In genomic region chr16:80198995-80199299, GRCh38 we compare ENCODE assay signal across 22 cellular contexts.
A peak's percentile ranks its signal among the peaks of the same experiment; 100 is the strongest.
DNase-seq lines count a peak whose midpoint lies in the region; TF ChIP-seq lines count a peak whose summit lies in the region.
"Had no signal": no experiment of that assay in that cellular context is flagged by ENCODE, and none has a peak within 500 bp of the region (broad histone marks: within the 10 kb centered on the region; RNA-seq: fewer than 3 reads in every experiment).

No MANE protein-coding gene starts in this region.

- H3K27me3 ChIP-seq in mammary epithelial cell (ENCODE audit: insufficient read depth, low read length), result no peaks in the 10 kb centered on the region
- H3K27me3 ChIP-seq in esophagus muscularis mucosa, result no peaks in the 10 kb centered on the region
- no peaks in the 10 kb centered on the region for H3K27me3 ChIP-seq in SK-N-SH (ENCODE audit: insufficient read depth)
- H3K27me3 ChIP-seq: BLaER1 treated with 17β-estradiol and CSF1 and Interleukin-3, amounts not matched to agents 10 nM and 100 nM; pancreas; tibial nerve had no signal

- H2AFZ ChIP-seq in mammary epithelial cell (ENCODE audit: low read depth, low read length), result no peak overlapping the region
- H2AFZ ChIP-seq in SK-N-SH (ENCODE audit: low read depth), result no peak overlapping the region

- CTCF ChIA-PET in mammary epithelial cell (lab: Charles Lee; ENCODE audit: low non-redundant PET), result no interaction called here
- CTCF ChIA-PET in SK-N-SH (lab: Yijun Ruan, JAX), result interaction anchor here (0.8 to 1.9 kb wide), 2 partner anchors 16 to 19 kb away, joined by 3 to 6 read pairs; no protein-coding TSS in a partner anchor

- no peaks in the 10 kb centered on the region for H3K27me3 Mint-ChIP-seq in osteocyte (ENCODE audit: unreplicated experiment)
- H3K27me3 Mint-ChIP-seq in T-helper 2 cell treated with Interferon-gamma antibody and Interleukin-4, amounts not matched to agents 5 μg/mL and 100 μg/mL, for 36 hours (ENCODE audit: low read depth), result no peaks in the 10 kb centered on the region

- no peak for TF ChIP-seq RAD21 in SK-N-SH (IDR thresholded peaks at IDR 0.05; ENCODE audit: low read length)

- dilution Hi-C loops in mammary epithelial cell (cut with HindIII; ENCODE audit: low sequenced_read_pairs), result no loop called here

- H3F3A ChIP-seq in SK-N-SH (replicated peaks; ENCODE audit: insufficient read depth), result no peaks in the 10 kb centered on the region

- no peak for TF ChIP-seq EP300 in esophagus muscularis mucosa (IDR thresholded peaks at IDR 0.05)
- TF ChIP-seq EP300 in SK-N-SH (IDR thresholded peaks at IDR 0.05; ENCODE audit: borderline replicate concordance in 1 of 2, low read depth in 1 of 2, low read length in 1 of 2), result no peak

- peak overlapping the region; percentile 92 for H3K27ac Mint-ChIP-seq in osteocyte (ENCODE audit: unreplicated experiment)
- no peak overlapping the region for H3K27ac Mint-ChIP-seq in T-helper 2 cell treated with Interferon-gamma antibody and Interleukin-4, amounts not matched to agents 5 μg/mL and 100 μg/mL, for 36 hours
- H3K27ac Mint-ChIP-seq: activated naive CD4-positive, alpha-beta T cell treated with anti-CD3 and anti-CD28 coated beads, Interleukin-2, amount 50 U/mL, for 24 hours; activated T-helper 2 cell treated with anti-CD3 and anti-CD28 coated beads, Interferon-gamma antibody, Interleukin-2, Interleukin-4, amounts not matched to agents 10 μg/mL and 5 μg/mL and 100 μg/mL, durations not matched to agents 14 hours and 24 hours and 36 hours; nephron progenitor cell had no signal

- H4K20me1 ChIP-seq in mammary epithelial cell (ENCODE audit: insufficient read depth, low read length) (no peaks in the 10 kb centered on the region), SK-N-SH (ENCODE audit: insufficient read depth) (no peaks in the 10 kb centered on the region)
- H4K20me1 ChIP-seq: BLaER1 treated with 17β-estradiol and CSF1 and Interleukin-3, amounts not matched to agents 10 nM and 100 nM had no signal

- no peaks in the 10 kb centered on the region for H3K36me3 Mint-ChIP-seq in osteocyte (ENCODE audit: unreplicated experiment)
- H3K36me3 Mint-ChIP-seq in T-helper 2 cell treated with Interferon-gamma antibody and Interleukin-4, amounts not matched to agents 5 μg/mL and 100 μg/mL, for 36 hours (ENCODE audit: low read depth), result no peaks in the 10 kb centered on the region
- H3K36me3 Mint-ChIP-seq: activated naive CD4-positive, alpha-beta T cell treated with anti-CD3 and anti-CD28 coated beads, Interleukin-2, amount 50 U/mL, for 24 hours had no signal

- DNase-seq in EL (peak; percentile 6), mammary epithelial cell (no peak), fibroblast of peridontal ligament (ENCODE audit: extremely low read depth) (peak; percentile 21), osteocyte (ENCODE audit: extremely low spot score, unreplicated experiment) (no peak), islet precursor cell (no peak), esophagus muscularis mucosa (ENCODE audit: extremely low spot score) (no peak), SK-N-SH (no peak)
- DNase-seq in T-helper 2 cell treated with Interferon-gamma antibody and Interleukin-4, amounts not matched to agents 5 μg/mL and 100 μg/mL, for 36 hours (ENCODE audit: low spot score), result no peak
- DNase-seq: activated CD4-positive, alpha-beta T cell treated with anti-CD3 and anti-CD28 coated beads, Interleukin-2, amount 50 U/mL, for 48 hours; aorta; NCI-H187 treated with DMSO at 0.1 percent for 48 hours; nephron progenitor cell; pancreas; spleen; T-helper 1 cell had no signal

- H3K9me3 Mint-ChIP-seq in osteocyte (ENCODE audit: unreplicated experiment), result no peaks in the 10 kb centered on the region
- H3K9me3 Mint-ChIP-seq in T-helper 2 cell treated with Interferon-gamma antibody and Interleukin-4, amounts not matched to agents 5 μg/mL and 100 μg/mL, for 36 hours, result no peaks in the 10 kb centered on the region
- H3K9me3 Mint-ChIP-seq: activated naive CD4-positive, alpha-beta T cell treated with anti-CD3 and anti-CD28 coated beads, Interleukin-2, amount 50 U/mL, for 24 hours; activated T-helper 2 cell treated with anti-CD3 and anti-CD28 coated beads, Interferon-gamma antibody, Interleukin-2, Interleukin-4, amounts not matched to agents 10 μg/mL and 5 μg/mL and 100 μg/mL, durations not matched to agents 14 hours and 24 hours and 36 hours; central memory CD8-positive, alpha-beta T cell; nephron progenitor cell had no signal

- H3K4me3 ChIP-seq in mammary epithelial cell (replicated peaks in 1 of 3; ENCODE audit: insufficient read depth in 1 of 3, low read depth in 2 of 3, low read length in 3 of 3) (no peak overlapping the region), esophagus muscularis mucosa (no peak overlapping the region), SK-N-SH (ENCODE audit: low read depth in 2 of 2, low read length in 1 of 2) (no peak overlapping the region)
- H3K4me3 ChIP-seq: BLaER1 treated with 17β-estradiol and CSF1 and Interleukin-3, amounts not matched to agents 10 nM and 100 nM; HAP-1; lung; pancreas; spleen; tibial nerve had no signal

- peaks cover 28% of the 10 kb centered on the region for H3K4me1 ChIP-seq in mammary epithelial cell (ENCODE audit: insufficient read depth, low read length)
- H3K4me1 ChIP-seq in esophagus muscularis mucosa, result no peaks in the 10 kb centered on the region
- no peaks in the 10 kb centered on the region for H3K4me1 ChIP-seq in SK-N-SH (ENCODE audit: control insufficient read depth in 1 of 2, insufficient read depth in 2 of 2, low read depth in 1 of 2, low read length in 1 of 2)
- H3K4me1 ChIP-seq: BLaER1 treated with 17β-estradiol and CSF1 and Interleukin-3, amounts not matched to agents 10 nM and 100 nM; HAP-1; pancreas; spleen had no signal

- 95% methylated on average over 1 of the region's 2 CpGs for WGBS in mammary epithelial cell (ENCODE audit: low coverage, missing lambda C conversion rate)
- WGBS in esophagus muscularis mucosa, result 67% methylated on average over 2 of the region's 2 CpGs
- WGBS in SK-N-SH (ENCODE audit: low lambda C conversion rate), result 44% methylated on average over 2 of the region's 2 CpGs

- H3K27ac ChIP-seq in mammary epithelial cell (ENCODE audit: insufficient read depth, low read depth, low read length) (peak overlapping the region; percentile 99), esophagus muscularis mucosa (replicated peaks in 1 of 4) (no peak overlapping the region), SK-N-SH (ENCODE audit: low read depth in 2 of 2, low read length in 1 of 2) (no peak overlapping the region)
- H3K27ac ChIP-seq: BLaER1 treated with 17β-estradiol and CSF1 and Interleukin-3, amounts not matched to agents 10 nM and 100 nM; pancreas; spleen; tibial nerve had no signal

- H3K9me3 ChIP-seq in mammary epithelial cell (replicated peaks; ENCODE audit: insufficient read depth, low read length), result no peaks in the 10 kb centered on the region
- no peaks in the 10 kb centered on the region for H3K9me3 ChIP-seq in esophagus muscularis mucosa
- H3K9me3 ChIP-seq in SK-N-SH, result no peaks in the 10 kb centered on the region
- H3K9me3 ChIP-seq: BLaER1 treated with 17β-estradiol and CSF1 and Interleukin-3, amounts not matched to agents 10 nM and 100 nM; HAP-1; pancreas; spleen; tibial nerve had no signal

- H3K4me3 Mint-ChIP-seq in osteocyte (ENCODE audit: unreplicated experiment), result no peak overlapping the region
- no peak overlapping the region for H3K4me3 Mint-ChIP-seq in T-helper 2 cell treated with Interferon-gamma antibody and Interleukin-4, amounts not matched to agents 5 μg/mL and 100 μg/mL, for 36 hours
- H3K4me3 Mint-ChIP-seq: activated naive CD4-positive, alpha-beta T cell treated with anti-CD3 and anti-CD28 coated beads, Interleukin-2, amount 50 U/mL, for 24 hours; central memory CD8-positive, alpha-beta T cell; nephron progenitor cell had no signal

- H3K4me1 Mint-ChIP-seq in osteocyte (ENCODE audit: unreplicated experiment), result peaks cover 23% of the 10 kb centered on the region
- no peaks in the 10 kb centered on the region for H3K4me1 Mint-ChIP-seq in T-helper 2 cell treated with Interferon-gamma antibody and Interleukin-4, amounts not matched to agents 5 μg/mL and 100 μg/mL, for 36 hours (ENCODE audit: low read depth)
- H3K4me1 Mint-ChIP-seq: activated naive CD4-positive, alpha-beta T cell treated with anti-CD3 and anti-CD28 coated beads, Interleukin-2, amount 50 U/mL, for 24 hours; central memory CD8-positive, alpha-beta T cell had no signal

- H3K9me2 ChIP-seq in SK-N-SH, result no peaks in the 10 kb centered on the region

- H3K9ac ChIP-seq in mammary epithelial cell (ENCODE audit: insufficient read depth, low read length) (no peak overlapping the region), SK-N-SH (no peak overlapping the region)
- H3K9ac ChIP-seq: BLaER1 treated with 17β-estradiol and CSF1 and Interleukin-3, amounts not matched to agents 10 nM and 100 nM had no signal

- TF ChIP-seq CTCF in mammary epithelial cell (conservative IDR thresholded peaks at IDR 0.05 in 1 of 2, IDR thresholded peaks at IDR 0.05 in 1 of 2; ENCODE audit: extremely low read depth in 1 of 2, insufficient read depth in 1 of 2, low read depth in 1 of 2, low read length in 2 of 2) (no peak), osteocyte (IDR thresholded peaks at IDR 0.05) (no peak), esophagus muscularis mucosa (IDR thresholded peaks at IDR 0.05) (no peak), SK-N-SH (IDR thresholded peaks at IDR 0.05) (no peak)

- intact Hi-C loops in mammary epithelial cell (cut with micrococcal nuclease), result no loop called here
- intact Hi-C loops in esophagus muscularis mucosa (cut with DNase I), result no loop called here

- POLR2A ChIA-PET in SK-N-SH (lab: Yijun Ruan, JAX), result no interaction called here

- BruUV-seq in mammary epithelial cell (replicated peaks; lab: Mats Ljungman, UMichigan), result no TSS peak

- no peak for TF ChIP-seq POLR2A in esophagus muscularis mucosa (IDR thresholded peaks at IDR 0.05; ENCODE audit: low read depth)

- in situ Hi-C loops in mammary epithelial cell (cut with MboI; ENCODE audit: low sequenced_read_pairs in 2 of 2), result no loop called here

- H3K79me2 ChIP-seq in mammary epithelial cell (ENCODE audit: insufficient read depth, low read length), result no peaks in the 10 kb centered on the region
- no peaks in the 10 kb centered on the region for H3K79me2 ChIP-seq in SK-N-SH (ENCODE audit: insufficient read depth)

- H3K36me3 ChIP-seq in mammary epithelial cell (ENCODE audit: insufficient read depth, low read length) (no peaks in the 10 kb centered on the region), esophagus muscularis mucosa (no peaks in the 10 kb centered on the region), SK-N-SH (replicated peaks in 1 of 2; ENCODE audit: control insufficient read depth in 1 of 2, insufficient read depth in 2 of 2, low read length in 1 of 2) (no peaks in the 10 kb centered on the region)
- H3K36me3 ChIP-seq: BLaER1 treated with 17β-estradiol and CSF1 and Interleukin-3, amounts not matched to agents 10 nM and 100 nM; HAP-1; pancreas; spleen; tibial nerve had no signal

- H3K4me2 ChIP-seq in mammary epithelial cell (ENCODE audit: insufficient read depth, low read depth, low read length) (no peak overlapping the region), SK-N-SH (no peak overlapping the region)
- H3K4me2 ChIP-seq: BLaER1 treated with 17β-estradiol and CSF1 and Interleukin-3, amounts not matched to agents 10 nM and 100 nM had no signal

Comparison
In these comparisons a context has a peak if more than half of its experiments do, and no peak if none do; other contexts are left out.
1. DNase-seq: peak in EL (single experiment) and fibroblast of peridontal ligament (single experiment); none in mammary epithelial cell (single experiment), osteocyte (single experiment), islet precursor cell (single experiment), esophagus muscularis mucosa (single experiment), T-helper 2 cell treated with Interferon-gamma antibody and Interleukin-4, amounts not matched to agents 5 μg/mL and 100 μg/mL, for 36 hours (single experiment) and SK-N-SH (single experiment).